Comparison of ENCODE assay signal across 17 cellular contexts in the genomic region with DNA sequence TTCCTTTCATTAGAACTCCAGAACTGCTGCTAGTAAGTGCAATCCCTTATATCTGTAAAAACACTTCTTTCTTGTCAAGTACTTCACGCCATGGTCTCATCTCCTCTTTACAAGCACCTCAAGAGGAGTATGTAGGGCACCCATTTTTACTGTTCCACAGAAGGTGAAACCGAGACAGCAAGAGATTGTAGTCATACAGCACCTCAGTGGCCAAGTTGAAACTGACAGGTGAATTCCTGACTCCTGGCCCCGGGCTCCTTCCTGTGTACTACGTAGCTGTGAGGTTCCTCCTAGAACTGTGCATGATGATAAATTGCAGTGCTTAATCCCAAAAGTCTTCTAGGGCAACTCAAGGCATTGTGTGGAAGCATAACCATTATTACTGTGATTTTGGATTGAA.
DNase-seq lines count a peak whose midpoint lies in the region; ATAC-seq and TF ChIP-seq lines count a peak whose summit lies in the region.
"Had no signal": no experiment of that assay in that cellular context is flagged by ENCODE, and none has a peak within 500 bp of the region (broad histone marks: within the 10 kb centered on the region; RNA-seq: fewer than 3 reads in every experiment).

No MANE protein-coding gene starts in this region.

- POLR2A ChIA-PET in activated CD8-positive, alpha-beta T cell treated with anti-CD3 and anti-CD28 coated beads, Interleukin-2, amount 10 ng/mL, durations not matched to agents 7 days and 5 days (lab: Charles Lee): no interaction called here

- H3K23ac ChIP-seq in mesendoderm (ENCODE audit: low read length): no peak overlapping the region

- no peak overlapping the region for H3K56ac ChIP-seq in mesendoderm (ENCODE audit: low read length)

- H3K9me2 ChIP-seq in MM.1S (replicated peaks; ENCODE audit: insufficient read depth, low read length): no peaks in the 10 kb centered on the region

- no peaks in the 10 kb centered on the region for H3K36me3 Mint-ChIP-seq in activated CD8-positive, alpha-beta T cell treated with anti-CD3 and anti-CD28 coated beads, Interleukin-2, amount 10 ng/mL, durations not matched to agents 7 days and 5 days (ENCODE audit: low read depth)

- H3K4me3 Mint-ChIP-seq in activated CD8-positive, alpha-beta T cell treated with anti-CD3 and anti-CD28 coated beads, Interleukin-2, amount 10 ng/mL, durations not matched to agents 7 days and 5 days: no peak overlapping the region
- H3K4me3 Mint-ChIP-seq: B cell, HFFc6 had no signal

- CTCF ChIA-PET in activated CD8-positive, alpha-beta T cell treated with anti-CD3 and anti-CD28 coated beads, Interleukin-2, amount 10 ng/mL, durations not matched to agents 7 days and 5 days (lab: Charles Lee): no interaction called here

- no peak overlapping the region for H4K5ac ChIP-seq in mesendoderm (ENCODE audit: low read length)

- H3K79me1 ChIP-seq in mesendoderm (ENCODE audit: low read length): no peaks in the 10 kb centered on the region

- no peaks in the 10 kb centered on the region for H3K27me3 Mint-ChIP-seq in activated CD8-positive, alpha-beta T cell treated with anti-CD3 and anti-CD28 coated beads, Interleukin-2, amount 10 ng/mL, durations not matched to agents 7 days and 5 days (ENCODE audit: low read depth)
- H3K27me3 Mint-ChIP-seq: B cell had no signal

- TF ChIP-seq CTCF in GM12865 (IDR thresholded peaks at IDR 0.05; ENCODE audit: insufficient read depth, low read depth, low read length, missing control alignments) (no peak), MM.1S (IDR thresholded peaks at IDR 0.05; ENCODE audit: low read length) (no peak)

- H2BK5ac ChIP-seq in mesendoderm (ENCODE audit: low read length): no peak overlapping the region

- H3K27ac ChIP-seq in MM.1S (ENCODE audit: low read length) (no peak overlapping the region), mesendoderm (ENCODE audit: low read depth, low read length) (no peak overlapping the region)

- no peaks in the 10 kb centered on the region for H3K9me3 ChIP-seq in MM.1S (replicated peaks; ENCODE audit: insufficient read depth, low read length)

- no CpG with 5 or more reads among the region's 4 CpGs for WGBS in mesendoderm (ENCODE audit: extremely low coverage, insufficient coverage, low lambda C conversion rate)

- H3K27me3 ChIP-seq in MM.1S (replicated peaks; ENCODE audit: insufficient read depth, low read length) (no peaks in the 10 kb centered on the region), mesendoderm (ENCODE audit: insufficient read depth, low read length, poor library complexity) (no peaks in the 10 kb centered on the region)

- H3K9ac ChIP-seq in MM.1S (ENCODE audit: low read length): no peak overlapping the region
- H3K9ac ChIP-seq in mesendoderm (ENCODE audit: low read length): no peak overlapping the region

- ATAC-seq in GM18870 (IDR thresholded peaks at IDR 0.05; ENCODE audit: unreplicated experiment): peak; percentile 91
- ATAC-seq in HG02870 (IDR thresholded peaks at IDR 0.05; ENCODE audit: unreplicated experiment): peak; percentile 87
- ATAC-seq in activated CD8-positive, alpha-beta T cell treated with anti-CD3 and anti-CD28 coated beads, Interleukin-2, amount 10 ng/mL, durations not matched to agents 7 days and 5 days: no peak
- ATAC-seq: Right ventricle myocardium inferior had no signal

- H3K79me2 ChIP-seq in MM.1S (ENCODE audit: low read length) (no peaks in the 10 kb centered on the region), mesendoderm (ENCODE audit: control insufficient read depth, insufficient read depth, low read length) (no peaks in the 10 kb centered on the region)

- no peak overlapping the region for H2AK5ac ChIP-seq in mesendoderm (ENCODE audit: low read length)

- H4K20me1 ChIP-seq in MM.1S (ENCODE audit: insufficient read depth, low read length): no peaks in the 10 kb centered on the region

- no peaks in the 10 kb centered on the region for H3F3A ChIP-seq in MM.1S (ENCODE audit: insufficient read depth, low read length)

- H3K4me2 ChIP-seq in MM.1S (ENCODE audit: low read depth, low read length) (peak overlapping the region; percentile 36; the same call in 1 of the 2 replicates), mesendoderm (ENCODE audit: low read length) (no peak overlapping the region)

- H2BK15ac ChIP-seq in mesendoderm (replicated peaks; ENCODE audit: low read depth): no peak overlapping the region

- DNase-seq in GM12865 (ENCODE audit: low read depth): peak; percentile 43
- DNase-seq in MM.1S: peak; percentile 58
- no peak for DNase-seq in mesendoderm
- no peak for DNase-seq in activated CD8-positive, alpha-beta T cell treated with anti-CD3 and anti-CD28 coated beads, Interleukin-2, amount 10 ng/mL, durations not matched to agents 7 days and 5 days
- no peak for DNase-seq in NCI-H2029 treated with DMSO at 0.1 percent for 48 hours (lab: John Stamatoyannopoulos, UW)
- DNase-seq: COR-L47, HFFc6, NCI-H1048, NCI-H2107, NCI-H510A, NCI-H748 treated with DMSO at 0.1 percent for 48 hours, SW 1271, T-helper 2 cell had no signal

- no peak overlapping the region for H3K4ac ChIP-seq in mesendoderm (ENCODE audit: low read depth, low read length)

- H2BK120ac ChIP-seq in mesendoderm (ENCODE audit: low read depth, low read length): no peak overlapping the region

- H2AFZ ChIP-seq in MM.1S (ENCODE audit: low read length): no peak overlapping the region

- no peaks in the 10 kb centered on the region for H3K4me1 Mint-ChIP-seq in activated CD8-positive, alpha-beta T cell treated with anti-CD3 and anti-CD28 coated beads, Interleukin-2, amount 10 ng/mL, durations not matched to agents 7 days and 5 days (ENCODE audit: low read depth)
- H3K4me1 Mint-ChIP-seq: B cell had no signal

- no peak overlapping the region for H3K18ac ChIP-seq in mesendoderm (ENCODE audit: low read length)

- peaks cover 10% of the 10 kb centered on the region for H3K9me3 Mint-ChIP-seq in activated CD8-positive, alpha-beta T cell treated with anti-CD3 and anti-CD28 coated beads, Interleukin-2, amount 10 ng/mL, durations not matched to agents 7 days and 5 days (ENCODE audit: insufficient read depth)
- H3K9me3 Mint-ChIP-seq: HFFc6 had no signal

- no peaks in the 10 kb centered on the region for H3K36me3 ChIP-seq in MM.1S (replicated peaks; ENCODE audit: insufficient read depth, low read length)
- H3K36me3 ChIP-seq in mesendoderm (ENCODE audit: control insufficient read depth, insufficient read depth, low read length): no peaks in the 10 kb centered on the region

- H3K4me3 ChIP-seq in GM12865 (ENCODE audit: low read depth, low read length) (no peak overlapping the region), MM.1S (ENCODE audit: low read length) (no peak overlapping the region), mesendoderm (ENCODE audit: low read length) (no peak overlapping the region)

- no peak overlapping the region for H3K27ac Mint-ChIP-seq in activated CD8-positive, alpha-beta T cell treated with anti-CD3 and anti-CD28 coated beads, Interleukin-2, amount 10 ng/mL, durations not matched to agents 7 days and 5 days
- H3K27ac Mint-ChIP-seq: B cell, HFFc6 had no signal

- H4K8ac ChIP-seq in mesendoderm (ENCODE audit: low read depth, low read length): no peak overlapping the region

- H3K4me1 ChIP-seq in MM.1S (ENCODE audit: low read length): peaks cover 23% of the 10 kb centered on the region; the same call in 1 of the 2 replicates
- H3K4me1 ChIP-seq in mesendoderm (ENCODE audit: control insufficient read depth, low read depth, low read length): peaks cover 2% of the 10 kb centered on the region

Comparison
In these comparisons a context has a peak if more than half of its experiments do, and no peak if none do; other contexts are left out.
1. DNase-seq: peak in GM12865 (single experiment) and MM.1S (single experiment); none in mesendoderm (single experiment), activated CD8-positive, alpha-beta T cell treated with anti-CD3 and anti-CD28 coated beads, Interleukin-2, amount 10 ng/mL, durations not matched to agents 7 days and 5 days (single experiment) and NCI-H2029 treated with DMSO at 0.1 percent for 48 hours (single experiment).